ENCODE assay signal across 10 cellular contexts in the genomic region with DNA sequence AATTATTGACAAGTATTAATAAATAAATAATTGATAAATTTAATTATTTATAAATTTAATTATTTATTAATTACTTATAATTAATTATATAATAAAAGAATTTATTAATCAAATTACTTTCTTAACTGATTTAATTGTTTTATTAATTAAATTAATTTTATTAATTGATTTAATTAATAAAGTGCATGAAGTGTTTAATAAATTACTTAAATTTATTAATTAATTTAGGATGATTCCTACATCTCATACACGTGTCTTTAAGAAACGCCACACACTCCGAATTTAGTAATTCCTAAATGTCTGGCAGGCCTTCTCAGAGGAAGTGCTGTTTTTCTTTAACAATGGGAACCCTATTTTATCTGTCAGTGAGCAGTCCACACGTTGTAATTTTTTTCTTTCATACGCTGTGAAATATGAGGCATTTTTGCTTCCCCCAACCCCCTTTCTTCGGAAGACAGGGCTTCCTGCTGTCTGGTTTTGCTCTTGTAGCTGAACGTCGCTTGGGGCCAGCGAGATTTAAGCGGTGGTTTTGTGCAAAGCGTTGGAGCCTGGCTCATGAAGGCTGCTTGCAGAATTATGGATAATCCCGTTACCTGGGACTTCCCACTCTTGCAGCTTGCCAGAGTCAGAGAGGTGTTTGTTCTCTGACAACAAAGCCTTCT. TPM values are rescaled to one million over a fixed set of nuclear protein-coding genes. Genes with fewer than 3 reads are reported as not detected.
DNase-seq lines count a peak whose midpoint lies in the region; ATAC-seq and TF ChIP-seq lines count a peak whose summit lies in the region.
"Had no signal": no experiment of that assay in that cellular context is flagged by ENCODE, and none has a peak within 500 bp of the region (broad histone marks: within the 10 kb centered on the region; RNA-seq: fewer than 3 reads in every experiment).

No MANE protein-coding gene starts in this region.

- no peaks in the 10 kb centered on the region for H3K36me3 ChIP-seq in body of pancreas (replicated peaks in 1 of 2; ENCODE audit: insufficient read depth in 1 of 2, low read depth in 2 of 2)
- H3K36me3 ChIP-seq in neural cell (ENCODE audit: insufficient read depth, low read length): no peaks in the 10 kb centered on the region

- peaks cover 3% of the 10 kb centered on the region; the same call in 1 of the 2 replicates for H3K9me3 Mint-ChIP-seq in HFFc6

- H3K27me3 ChIP-seq in body of pancreas (no peaks in the 10 kb centered on the region), neural cell (ENCODE audit: insufficient read depth, low read depth, low read length) (no peaks in the 10 kb centered on the region)

- H3K27ac Mint-ChIP-seq in HFFc6: no peak overlapping the region

- 8 to 28% methylated on average over 12 of the region's 12 CpGs for WGBS in body of pancreas, 2 donors

- no peak for TF ChIP-seq POLR2A in body of pancreas (IDR thresholded peaks at IDR 0.05)

- no peaks in the 10 kb centered on the region for H3K9me3 ChIP-seq in body of pancreas
- no peaks in the 10 kb centered on the region for H3K9me3 ChIP-seq in neural cell (ENCODE audit: low read length)

- peak; percentile 51 for TF ChIP-seq EP300 in neural cell (conservative IDR thresholded peaks at IDR 0.05; ENCODE audit: poor library complexity, severe bottlenecking)

- no peak overlapping the region for H2AFZ ChIP-seq in neural cell (ENCODE audit: low read depth, low read length)

- TF ChIP-seq CTCF in HFFc6 (IDR thresholded peaks at IDR 0.05) (no peak), body of pancreas (IDR thresholded peaks at IDR 0.05) (no peak), neural cell (IDR thresholded peaks at IDR 0.05; ENCODE audit: poor library complexity, severe bottlenecking) (no peak)

- no peaks in the 10 kb centered on the region for H3K4me1 Mint-ChIP-seq in HFFc6 (ENCODE audit: low read depth)

- no peaks in the 10 kb centered on the region for H3K4me1 ChIP-seq in body of pancreas

- no peaks in the 10 kb centered on the region for H3K36me3 Mint-ChIP-seq in HFFc6 (ENCODE audit: low read depth)

- H3K4me2 ChIP-seq in neural cell (ENCODE audit: low read length): no peak overlapping the region

- H4K20me1 ChIP-seq in neural cell (ENCODE audit: insufficient read depth): no peaks in the 10 kb centered on the region

- DNase-seq in Daoy (ENCODE audit: low read depth) (peak; percentile 47), HFFc6 (peak; percentile 8), body of pancreas (no peak)
- DNase-seq: anterior cingulate cortex, NCI-H2107 had no signal

- H3K9ac ChIP-seq in neural cell (ENCODE audit: low read length): no peak overlapping the region

- ATAC-seq in body of pancreas (peak; percentile 27), HG03432 (IDR thresholded peaks at IDR 0.05; ENCODE audit: unreplicated experiment) (no peak), GM18907 (IDR thresholded peaks at IDR 0.05; ENCODE audit: unreplicated experiment) (no peak), GM21526 (IDR thresholded peaks at IDR 0.05; ENCODE audit: low FRiP score, unreplicated experiment) (no peak)

- H3K27me3 Mint-ChIP-seq in HFFc6 (ENCODE audit: insufficient read depth): peaks cover 17% of the 10 kb centered on the region

- TF ChIP-seq RAD21 in neural cell (conservative IDR thresholded peaks at IDR 0.05): peak; percentile 45

- no peaks in the 10 kb centered on the region for H3F3A ChIP-seq in neural cell (ENCODE audit: insufficient read depth, low read length, poor library complexity, severe bottlenecking)

- no peaks in the 10 kb centered on the region for H3K79me2 ChIP-seq in neural cell (replicated peaks; ENCODE audit: insufficient read depth, low read length)

- intact Hi-C loops in body of pancreas (cut with DNase I): no loop called here

- no peak overlapping the region for H3K4me3 Mint-ChIP-seq in HFFc6

- H3K9me2 ChIP-seq in neural cell (ENCODE audit: insufficient read depth, low read length): no peaks in the 10 kb centered on the region

- H3K27ac ChIP-seq in body of pancreas: no peak overlapping the region
- H3K27ac ChIP-seq in neural cell (ENCODE audit: low read length): peak overlapping the region; percentile 35

- H3K4me3 ChIP-seq in body of pancreas: no peak overlapping the region
- H3K4me3 ChIP-seq in neural cell (ENCODE audit: low read length): no peak overlapping the region

TF ChIP-seq in neural cell, 6 proteins besides CTCF, POLR2A, EP300 and RAD21:
- TF ChIP-seq POLR2AphosphoS5 (IDR thresholded peaks at IDR 0.05) (peak; percentile 51), SMC3 (conservative IDR thresholded peaks at IDR 0.05; ENCODE audit: poor library complexity) (no peak), MXI1 (conservative IDR thresholded peaks at IDR 0.05; ENCODE audit: poor library complexity, severe bottlenecking) (no peak)

RNA-seq across cellular contexts. Expression of gene CRLF2, which starts 46.8 kb away (rescaled TPM):
- total RNA-seq in Daoy (2014; rRNA removed; shearing (Covaris generic)): 0.46 TPM in 1 of 2 replicates, not detected in the other
- under 1 TPM in 2 of 6 experiments, not detected in 4; 0.15 to 0.16 TPM for total RNA-seq in HFFc6 (2021; fragmentation: NEBNext Ultra II Directional; extraction: Animal tissue kit (Norgen Biotek cat#: 25700))
- total RNA-seq in body of pancreas: not detected
- not detected in 2 replicates for polyA plus RNA-seq in neural cell
- polyA minus RNA-seq in neural cell: not detected in 2 replicates
- total RNA-seq: myocyte had no signal

Comparison
In these comparisons a context has a peak if more than half of its experiments do, and no peak if none do; other contexts are left out.
1. DNase-seq: peak in Daoy (single experiment) and HFFc6 (single experiment); none in body of pancreas (0 of 4).